8 cellular contexts compared by ENCODE assay signal in the genomic region with DNA sequence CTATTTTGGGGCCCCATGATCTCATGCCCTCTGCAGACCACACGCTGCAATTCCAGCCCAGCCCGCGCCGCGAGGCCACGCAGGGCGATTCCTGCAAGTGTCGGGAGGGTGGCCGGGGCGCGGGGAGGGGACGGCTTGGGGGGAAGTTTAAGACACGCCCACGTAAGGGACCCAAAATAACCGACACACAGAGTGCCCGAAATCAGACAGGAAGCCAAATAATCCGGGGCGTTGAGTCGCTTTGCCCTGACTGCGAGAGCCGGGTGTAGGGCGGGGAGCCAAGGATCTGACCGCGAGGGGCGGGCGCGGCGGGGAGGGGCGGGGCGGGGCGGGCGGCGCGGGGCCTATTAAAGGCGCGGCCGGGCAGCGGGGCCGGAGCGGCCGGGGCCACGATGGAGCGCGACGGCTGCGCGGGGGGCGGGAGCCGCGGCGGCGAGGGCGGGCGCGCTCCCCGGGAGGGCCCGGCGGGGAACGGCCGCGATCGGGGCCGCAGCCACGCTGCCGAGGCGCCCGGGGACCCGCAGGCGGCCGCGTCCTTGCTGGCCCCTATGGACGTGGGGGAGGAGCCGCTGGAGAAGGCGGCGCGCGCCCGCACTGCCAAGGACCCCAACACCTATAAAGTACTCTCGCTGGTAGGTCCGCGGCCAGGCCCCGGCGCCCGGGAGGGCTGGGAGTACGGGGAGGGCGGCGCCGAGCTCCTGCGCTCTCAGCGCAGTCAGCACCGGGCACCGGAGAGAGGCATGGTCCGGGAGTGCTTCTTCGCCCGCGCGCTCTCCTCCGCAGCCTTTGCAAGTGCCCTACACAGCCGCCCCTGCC. TPM values are rescaled to one million over a fixed set of nuclear protein-coding genes. Genes with fewer than 3 reads are reported as not detected.
DNase-seq lines count a peak whose midpoint lies in the region; ATAC-seq, FAIRE-seq and TF ChIP-seq lines count a peak whose summit lies in the region.

A gene (plus strand): TSS at position 377 of the 816 bp plus-strand sequence. CDS start 16 bp downstream, at position 393.

- no peak for TF ChIP-seq POLR2A in heart left ventricle (IDR thresholded peaks at IDR 0.05)

- no peaks in the 10 kb centered on the region for H3K79me2 ChIP-seq in SU-DHL-6 (ENCODE audit: insufficient read depth, low read length)

- peaks cover 47% of the 10 kb centered on the region for H3K27me3 Mint-ChIP-seq in activated naive CD8-positive, alpha-beta T cell treated with anti-CD3 and anti-CD28 coated beads, Interleukin-2, amount 50 U/mL, for 24 hours

- ATAC-seq in GM21447 (IDR thresholded peaks at IDR 0.05; ENCODE audit: unreplicated experiment): peak; percentile 59
- ATAC-seq in activated naive CD8-positive, alpha-beta T cell treated with anti-CD3 and anti-CD28 coated beads, Interleukin-2, amount 50 U/mL, for 24 hours: peak; percentile 77
- peak; percentile 86 to 98 (median 96) for ATAC-seq in heart left ventricle
- ATAC-seq in pancreas: peak; percentile 78 to 89 (median 86)

- intact Hi-C loops in heart left ventricle (cut with DNase I): no loop called here
- intact Hi-C loops in pancreas (cut with DNase I): no loop called here

- peak within 1 kb of the TSS; percentile 81 for H3K4me3 Mint-ChIP-seq in activated naive CD8-positive, alpha-beta T cell treated with anti-CD3 and anti-CD28 coated beads, Interleukin-2, amount 50 U/mL, for 24 hours

- H3K4me1 Mint-ChIP-seq in activated naive CD8-positive, alpha-beta T cell treated with anti-CD3 and anti-CD28 coated beads, Interleukin-2, amount 50 U/mL, for 24 hours: peaks cover 27% of the 10 kb centered on the region

- peak within 1 kb of the TSS; percentile 62 for H3K27ac Mint-ChIP-seq in activated naive CD8-positive, alpha-beta T cell treated with anti-CD3 and anti-CD28 coated beads, Interleukin-2, amount 50 U/mL, for 24 hours

- peak within 1 kb of the TSS; percentile 84 for H3K4me2 ChIP-seq in SU-DHL-6 (ENCODE audit: low read depth, low read length, poor library complexity, severe bottlenecking)

- H3K4me3 ChIP-seq in SU-DHL-6 (ENCODE audit: insufficient read depth, low read length, poor library complexity, severe bottlenecking): peak within 1 kb of the TSS; percentile 78
- peak within 1 kb of the TSS; percentile 55 to 92 (median 72) for H3K4me3 ChIP-seq in heart left ventricle
- peak within 1 kb of the TSS; percentile 29 to 78 (median 60) for H3K4me3 ChIP-seq in pancreas

- H3K9ac ChIP-seq in SU-DHL-6 (ENCODE audit: low read length): peak within 1 kb of the TSS; percentile 72

- no peak for FAIRE-seq in pancreas (lab: Jason Lieb, UNC)

- TF ChIP-seq CTCF in SU-DHL-6 (IDR thresholded peaks at IDR 0.05; ENCODE audit: insufficient read depth, low read length, poor library complexity, severe bottlenecking) (peak; percentile 15), heart left ventricle (IDR thresholded peaks at IDR 0.05) (peak in 8 of 12 donors; percentile 17 to 49 (median 37)), pancreas (IDR thresholded peaks at IDR 0.05) (peak in 1 of 4 donors; percentile 19)

- peaks cover 0 to 20% (median 5%) of the 10 kb centered on the region in 12 donors for H3K4me1 ChIP-seq in heart left ventricle
- H3K4me1 ChIP-seq in pancreas: peaks cover 0 to 11% (median 11%) of the 10 kb centered on the region in 3 donors

- DNase-seq in CD1c-positive myeloid dendritic cell (ENCODE audit: extremely low spot score): peak; percentile 35
- DNase-seq in activated naive CD8-positive, alpha-beta T cell treated with anti-CD3 and anti-CD28 coated beads, Interleukin-2, amount 50 U/mL, for 24 hours: peak; percentile 55
- DNase-seq in heart left ventricle: peak; percentile 73 to 90 (median 81)
- DNase-seq in pancreas: peak; percentile 75 to 90 (median 82)
- peak; percentile 74 for DNase-seq in ureter (ENCODE audit: low spot score)

- H3K36me3 Mint-ChIP-seq in activated naive CD8-positive, alpha-beta T cell treated with anti-CD3 and anti-CD28 coated beads, Interleukin-2, amount 50 U/mL, for 24 hours (ENCODE audit: low read depth): no peaks in the 10 kb centered on the region

- no peaks in the 10 kb centered on the region for H3K9me3 Mint-ChIP-seq in activated naive CD8-positive, alpha-beta T cell treated with anti-CD3 and anti-CD28 coated beads, Interleukin-2, amount 50 U/mL, for 24 hours

- H3K9me3 ChIP-seq in SU-DHL-6 (ENCODE audit: insufficient read depth, low read length) (no peaks in the 10 kb centered on the region), heart left ventricle (no peaks in the 10 kb centered on the region), pancreas (no peaks in the 10 kb centered on the region)

- no peaks in the 10 kb centered on the region for H3K9me2 ChIP-seq in SU-DHL-6 (replicated peaks; ENCODE audit: insufficient read depth, low read length)

- TF ChIP-seq EP300 in Ishikawa (IDR thresholded peaks at IDR 0.05; ENCODE audit: borderline replicate concordance): no peak

- H3F3A ChIP-seq in SU-DHL-6 (ENCODE audit: insufficient read depth): peaks cover 16% of the 10 kb centered on the region; the same call in 1 of the 2 replicates

- no peaks in the 10 kb centered on the region for H3K36me3 ChIP-seq in SU-DHL-6 (ENCODE audit: low read length)
- H3K36me3 ChIP-seq in heart left ventricle: no peaks in the 10 kb centered on the region
- no peaks in the 10 kb centered on the region for H3K36me3 ChIP-seq in pancreas

- no peak within 1 kb of the TSS for H3K27ac ChIP-seq in SU-DHL-6 (ENCODE audit: low read depth, low read length)
- peak within 1 kb of the TSS in 11 of 12 donors; percentile 50 to 82 (median 67) for H3K27ac ChIP-seq in heart left ventricle
- peak within 1 kb of the TSS; percentile 48 to 76 (median 64) for H3K27ac ChIP-seq in pancreas

- H2AFZ ChIP-seq in SU-DHL-6 (ENCODE audit: low read depth, low read length, severe bottlenecking): peak within 1 kb of the TSS; percentile 100

- 0 to 2% (median 1%) methylated on average over 18 to 99 of the region's 99 CpGs for WGBS in heart left ventricle, 4 donors
- WGBS in pancreas, 2 donors: 0% methylated on average over 69 to 99 of the region's 99 CpGs

- H3K27me3 ChIP-seq in SU-DHL-6 (ENCODE audit: low read length) (no peaks in the 10 kb centered on the region), heart left ventricle (peaks cover 0 to 19% (median 0%) of the 10 kb centered on the region in 9 donors), pancreas (no peaks in the 10 kb centered on the region)

- TF ChIP-seq RAD21 in Ishikawa (IDR thresholded peaks at IDR 0.05; ENCODE audit: low read depth): peak; percentile 29; the same call in 1 of the 2 replicates

- no peaks in the 10 kb centered on the region for H4K20me1 ChIP-seq in SU-DHL-6 (ENCODE audit: low read depth, low read length)

TF ChIP-seq in Ishikawa, 13 proteins besides CTCF, POLR2A, EP300 and RAD21:
- no peak for TF ChIP-seq CREB1 (IDR thresholded peaks at IDR 0.05; ENCODE audit: low read depth)
- TF ChIP-seq YY1 (IDR thresholded peaks at IDR 0.05; ENCODE audit: low read depth): no peak
- no peak for TF ChIP-seq EGR1 (IDR thresholded peaks at IDR 0.05)
- TF ChIP-seq TAF1 (IDR thresholded peaks at IDR 0.05; ENCODE audit: low read depth): peak; percentile 49; the same call in 1 of the 2 replicates
- TF ChIP-seq, protein P1, sequence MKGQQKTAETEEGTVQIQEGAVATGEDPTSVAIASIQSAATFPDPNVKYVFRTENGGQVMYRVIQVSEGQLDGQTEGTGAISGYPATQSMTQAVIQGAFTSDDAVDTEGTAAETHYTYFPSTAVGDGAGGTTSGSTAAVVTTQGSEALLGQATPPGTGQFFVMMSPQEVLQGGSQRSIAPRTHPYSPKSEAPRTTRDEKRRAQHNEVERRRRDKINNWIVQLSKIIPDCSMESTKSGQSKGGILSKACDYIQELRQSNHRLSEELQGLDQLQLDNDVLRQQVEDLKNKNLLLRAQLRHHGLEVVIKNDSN (IDR thresholded peaks at IDR 0.05): no peak
- no peak for TF ChIP-seq TCF12 (IDR thresholded peaks at IDR 0.05; ENCODE audit: low read depth)
- TF ChIP-seq, protein P2, sequence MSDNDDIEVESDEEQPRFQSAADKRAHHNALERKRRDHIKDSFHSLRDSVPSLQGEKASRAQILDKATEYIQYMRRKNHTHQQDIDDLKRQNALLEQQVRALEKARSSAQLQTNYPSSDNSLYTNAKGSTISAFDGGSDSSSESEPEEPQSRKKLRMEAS (IDR thresholded peaks at IDR 0.05): peak; percentile 64
- no peak for TF ChIP-seq CEBPB (IDR thresholded peaks at IDR 0.05)
- 0 out of 2 replicates have a peak, but pooled peaks have one; percentile 18 for TF ChIP-seq ZBTB7A (IDR thresholded peaks at IDR 0.05; ENCODE audit: low read depth)
- no peak for TF ChIP-seq TEAD4 (IDR thresholded peaks at IDR 0.05)
- TF ChIP-seq NFIC (IDR thresholded peaks at IDR 0.05): peak; percentile 31; the same call in 1 of the 2 replicates
- TF ChIP-seq, protein P3, sequence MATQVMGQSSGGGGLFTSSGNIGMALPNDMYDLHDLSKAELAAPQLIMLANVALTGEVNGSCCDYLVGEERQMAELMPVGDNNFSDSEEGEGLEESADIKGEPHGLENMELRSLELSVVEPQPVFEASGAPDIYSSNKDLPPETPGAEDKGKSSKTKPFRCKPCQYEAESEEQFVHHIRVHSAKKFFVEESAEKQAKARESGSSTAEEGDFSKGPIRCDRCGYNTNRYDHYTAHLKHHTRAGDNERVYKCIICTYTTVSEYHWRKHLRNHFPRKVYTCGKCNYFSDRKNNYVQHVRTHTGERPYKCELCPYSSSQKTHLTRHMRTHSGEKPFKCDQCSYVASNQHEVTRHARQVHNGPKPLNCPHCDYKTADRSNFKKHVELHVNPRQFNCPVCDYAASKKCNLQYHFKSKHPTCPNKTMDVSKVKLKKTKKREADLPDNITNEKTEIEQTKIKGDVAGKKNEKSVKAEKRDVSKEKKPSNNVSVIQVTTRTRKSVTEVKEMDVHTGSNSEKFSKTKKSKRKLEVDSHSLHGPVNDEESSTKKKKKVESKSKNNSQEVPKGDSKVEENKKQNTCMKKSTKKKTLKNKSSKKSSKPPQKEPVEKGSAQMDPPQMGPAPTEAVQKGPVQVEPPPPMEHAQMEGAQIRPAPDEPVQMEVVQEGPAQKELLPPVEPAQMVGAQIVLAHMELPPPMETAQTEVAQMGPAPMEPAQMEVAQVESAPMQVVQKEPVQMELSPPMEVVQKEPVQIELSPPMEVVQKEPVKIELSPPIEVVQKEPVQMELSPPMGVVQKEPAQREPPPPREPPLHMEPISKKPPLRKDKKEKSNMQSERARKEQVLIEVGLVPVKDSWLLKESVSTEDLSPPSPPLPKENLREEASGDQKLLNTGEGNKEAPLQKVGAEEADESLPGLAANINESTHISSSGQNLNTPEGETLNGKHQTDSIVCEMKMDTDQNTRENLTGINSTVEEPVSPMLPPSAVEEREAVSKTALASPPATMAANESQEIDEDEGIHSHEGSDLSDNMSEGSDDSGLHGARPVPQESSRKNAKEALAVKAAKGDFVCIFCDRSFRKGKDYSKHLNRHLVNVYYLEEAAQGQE (IDR thresholded peaks at IDR 0.05; ENCODE audit: low read depth): peak; percentile 14; the same call in 1 of the 2 replicates
- no peak for TF ChIP-seq FOXM1 (IDR thresholded peaks at IDR 0.05; ENCODE audit: borderline replicate concordance, low read depth)

RNA-seq across cellular contexts. Expression of the gene that starts here (rescaled TPM):
- total RNA-seq in heart left ventricle (1 to 10 TPM; 1.2 to 4.2 (median 1.6) TPM), pancreas (10 to 100 TPM; 16.5 to 46.6 (median 23.0) TPM), ureter (9.3 TPM)
- polyA plus RNA-seq in heart left ventricle (1 to 10 TPM in 1 of 2 donors, under 1 TPM in 1; 0.60 to 1.3 TPM), pancreas (1 to 10 TPM; 4.8 to 5.6 TPM)
